8 cellular contexts compared by ENCODE assay signal in the genomic region with DNA sequence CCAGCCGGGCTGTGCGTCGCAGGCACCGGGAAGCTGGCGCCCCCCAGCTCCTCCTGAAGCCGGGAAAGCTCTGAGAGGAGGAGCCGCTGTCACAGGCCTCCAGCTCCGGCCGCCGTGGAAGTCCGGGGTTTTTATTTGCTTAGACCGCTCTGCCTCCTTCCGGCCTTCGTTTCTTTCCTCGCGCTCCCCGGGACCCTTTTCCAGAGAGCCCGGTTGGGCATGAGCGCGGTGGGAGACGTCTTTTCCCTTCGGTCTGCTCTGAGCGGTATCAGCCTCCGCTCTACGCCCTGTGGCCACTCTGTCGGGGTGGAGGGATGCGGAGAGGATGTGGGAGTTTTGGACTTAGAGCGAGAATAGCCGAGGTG. TPM values are rescaled to one million over a fixed set of nuclear protein-coding genes. Genes with fewer than 3 reads are reported as not detected.
DNase-seq lines count a peak whose midpoint lies in the region; ATAC-seq and TF ChIP-seq lines count a peak whose summit lies in the region.

No MANE protein-coding gene starts in this region.

- intact Hi-C loops in CD8-positive, alpha-beta T cell (cut with DNase I, micrococcal nuclease): loop anchor here in 1 of 2 experiments (5.0 kb wide), 1 partner anchor 236 kb away; no protein-coding TSS in a partner anchor
- intact Hi-C loops in dendritic cell treated with granulocyte-macrophage colony-stimulating factor and Interleukin-4, amounts not matched to agents 40 ng/mL and 50 ng/mL, for 4 days (cut with micrococcal nuclease): no loop called here

- CTCF ChIA-PET in CD8-positive, alpha-beta T cell (lab: Charles Lee): interaction anchor here (1.2 to 2.7 kb wide), 3 partner anchors 16 to 102 kb away, joined by 4 to 10 read pairs (median 5); partner anchors contain the start of gene NCBP2

- WGBS in liver: under 1% methylated on average over 29 of the region's 29 CpGs

- H3K36me3 Mint-ChIP-seq in CD8-positive, alpha-beta T cell: peaks cover 14% of the 10 kb centered on the region
- peaks cover 19% of the 10 kb centered on the region for H3K36me3 Mint-ChIP-seq in dendritic cell treated with granulocyte-macrophage colony-stimulating factor and Interleukin-4, amounts not matched to agents 40 ng/mL and 50 ng/mL, for 4 days (ENCODE audit: low read depth)

- peak overlapping the region; percentile 97 for H3K4me3 Mint-ChIP-seq in CD8-positive, alpha-beta T cell
- H3K4me3 Mint-ChIP-seq in dendritic cell treated with granulocyte-macrophage colony-stimulating factor and Interleukin-4, amounts not matched to agents 40 ng/mL and 50 ng/mL, for 4 days: peak overlapping the region; percentile 94

- H3K27me3 Mint-ChIP-seq in CD8-positive, alpha-beta T cell (ENCODE audit: low read depth): no peaks in the 10 kb centered on the region
- no peaks in the 10 kb centered on the region for H3K27me3 Mint-ChIP-seq in dendritic cell treated with granulocyte-macrophage colony-stimulating factor and Interleukin-4, amounts not matched to agents 40 ng/mL and 50 ng/mL, for 4 days

- H3K4me3 ChIP-seq in CD8-positive, alpha-beta T cell (ENCODE audit: low read depth, low read length): peak overlapping the region; percentile 70
- peak overlapping the region; percentile 83 to 96 (median 95) for H3K4me3 ChIP-seq in liver (ENCODE audit: low read depth in 1 of 3, low read length in 3 of 3)

- no peak for TF ChIP-seq CTCF in CD8-positive, alpha-beta T cell (IDR thresholded peaks at IDR 0.05)
- TF ChIP-seq CTCF in liver (IDR thresholded peaks at IDR 0.05; ENCODE audit: low read depth, low read length, missing input control): no peak

- H3K36me3 ChIP-seq in CD8-positive, alpha-beta T cell (ENCODE audit: insufficient read depth, low read length): no peaks in the 10 kb centered on the region
- peaks cover 0 to 3% (median 0%) of the 10 kb centered on the region in 4 donors for H3K36me3 ChIP-seq in liver (ENCODE audit: control insufficient read depth in 4 of 4, insufficient read depth in 3 of 4, low read depth in 1 of 4, low read length in 3 of 4)

- DNase-seq in CD8-positive, alpha-beta T cell: peak in 5 of 7 experiments; percentile 1 to 49 (median 9)
- DNase-seq in SKM-1 (lab: John Stamatoyannopoulos, UW; ENCODE audit: unreplicated experiment): peak; percentile 22
- peak; percentile 8 for DNase-seq in stromal cell of bone marrow (ENCODE audit: low read depth)
- no peak for DNase-seq in effector CD4-positive, alpha-beta T cell

- peak overlapping the region; percentile 92 for H3K27ac ChIP-seq in CD8-positive, alpha-beta T cell (ENCODE audit: low read depth, low read length)
- peak overlapping the region; percentile 85 to 88 for H3K27ac ChIP-seq in liver (ENCODE audit: low read depth in 1 of 2, low read length in 2 of 2)

- peaks cover 29% of the 10 kb centered on the region for H3K4me1 Mint-ChIP-seq in CD8-positive, alpha-beta T cell (ENCODE audit: low read depth)
- peaks cover 21% of the 10 kb centered on the region for H3K4me1 Mint-ChIP-seq in dendritic cell treated with granulocyte-macrophage colony-stimulating factor and Interleukin-4, amounts not matched to agents 40 ng/mL and 50 ng/mL, for 4 days (ENCODE audit: low read depth)

- no peaks in the 10 kb centered on the region for H3K9me3 Mint-ChIP-seq in CD8-positive, alpha-beta T cell
- no peaks in the 10 kb centered on the region for H3K9me3 Mint-ChIP-seq in dendritic cell treated with granulocyte-macrophage colony-stimulating factor and Interleukin-4, amounts not matched to agents 40 ng/mL and 50 ng/mL, for 4 days

- no peak for TF ChIP-seq RAD21 in liver (IDR thresholded peaks at IDR 0.05)

- POLR2A ChIA-PET in CD8-positive, alpha-beta T cell (lab: Charles Lee): interaction anchor here (0.6 to 3.6 kb wide), 7 partner anchors 13 to 301 kb away, joined by 3 to 38 read pairs (median 3); partner anchors contain the start of genes NCBP2 and PAK2

- H3K9me3 ChIP-seq in CD8-positive, alpha-beta T cell (ENCODE audit: low read length): no peaks in the 10 kb centered on the region
- H3K9me3 ChIP-seq in liver (ENCODE audit: control insufficient read depth in 4 of 4, low read length in 3 of 4): no peaks in the 10 kb centered on the region

- H3K4me1 ChIP-seq in CD8-positive, alpha-beta T cell (ENCODE audit: insufficient read depth, low read length): peaks cover 23% of the 10 kb centered on the region
- H3K4me1 ChIP-seq in liver (ENCODE audit: control insufficient read depth in 4 of 4, insufficient read depth in 4 of 4, low read length in 3 of 4): peaks cover 8 to 26% (median 19%) of the 10 kb centered on the region in 4 donors

- H3K9ac ChIP-seq in liver (ENCODE audit: low read depth in 1 of 2, low read length in 2 of 2): peak overlapping the region; percentile 65 to 97

- no peak for ATAC-seq in CD8-positive, alpha-beta T cell
- ATAC-seq in GM19035 (IDR thresholded peaks at IDR 0.05; ENCODE audit: unreplicated experiment) (peak; percentile 24), HG03196 (IDR thresholded peaks at IDR 0.05; ENCODE audit: unreplicated experiment) (peak; percentile 36)

- no peaks in the 10 kb centered on the region for H3K27me3 ChIP-seq in CD8-positive, alpha-beta T cell (ENCODE audit: insufficient read depth, low read length)
- no peaks in the 10 kb centered on the region for H3K27me3 ChIP-seq in liver (ENCODE audit: control insufficient read depth in 4 of 4, insufficient read depth in 4 of 4, low read length in 3 of 4)

- H3K27ac Mint-ChIP-seq in CD8-positive, alpha-beta T cell: peak overlapping the region; percentile 94
- H3K27ac Mint-ChIP-seq in dendritic cell treated with granulocyte-macrophage colony-stimulating factor and Interleukin-4, amounts not matched to agents 40 ng/mL and 50 ng/mL, for 4 days: peak overlapping the region; percentile 91

TF ChIP-seq in liver, 16 proteins besides CTCF, POLR2A, EP300 and RAD21:
- TF ChIP-seq EGR1 (IDR thresholded peaks at IDR 0.05; ENCODE audit: low read depth in 2 of 2) (no peak), REST (IDR thresholded peaks at IDR 0.05) (no peak), YY1 (IDR thresholded peaks at IDR 0.05) (no peak), SP1 (IDR thresholded peaks at IDR 0.05) (no peak), ATF3 (IDR thresholded peaks at IDR 0.05) (no peak), MAX (IDR thresholded peaks at IDR 0.05) (no peak), JUND (IDR thresholded peaks at IDR 0.05) (no peak), TAF1 (conservative IDR thresholded peaks at IDR 0.05) (no peak), NR2F2 (IDR thresholded peaks at IDR 0.05) (no peak), FOXA1 (IDR thresholded peaks at IDR 0.05) (no peak), RXRA (IDR thresholded peaks at IDR 0.05) (no peak), GABPA (IDR thresholded peaks at IDR 0.05 in 1 of 2, conservative IDR thresholded peaks at IDR 0.05 in 1 of 2) (no peak), FOXA2 (IDR thresholded peaks at IDR 0.05) (no peak), HNF4G (IDR thresholded peaks at IDR 0.05) (no peak), HNF4A (conservative IDR thresholded peaks at IDR 0.05) (no peak)
- TF ChIP-seq, protein P1, sequence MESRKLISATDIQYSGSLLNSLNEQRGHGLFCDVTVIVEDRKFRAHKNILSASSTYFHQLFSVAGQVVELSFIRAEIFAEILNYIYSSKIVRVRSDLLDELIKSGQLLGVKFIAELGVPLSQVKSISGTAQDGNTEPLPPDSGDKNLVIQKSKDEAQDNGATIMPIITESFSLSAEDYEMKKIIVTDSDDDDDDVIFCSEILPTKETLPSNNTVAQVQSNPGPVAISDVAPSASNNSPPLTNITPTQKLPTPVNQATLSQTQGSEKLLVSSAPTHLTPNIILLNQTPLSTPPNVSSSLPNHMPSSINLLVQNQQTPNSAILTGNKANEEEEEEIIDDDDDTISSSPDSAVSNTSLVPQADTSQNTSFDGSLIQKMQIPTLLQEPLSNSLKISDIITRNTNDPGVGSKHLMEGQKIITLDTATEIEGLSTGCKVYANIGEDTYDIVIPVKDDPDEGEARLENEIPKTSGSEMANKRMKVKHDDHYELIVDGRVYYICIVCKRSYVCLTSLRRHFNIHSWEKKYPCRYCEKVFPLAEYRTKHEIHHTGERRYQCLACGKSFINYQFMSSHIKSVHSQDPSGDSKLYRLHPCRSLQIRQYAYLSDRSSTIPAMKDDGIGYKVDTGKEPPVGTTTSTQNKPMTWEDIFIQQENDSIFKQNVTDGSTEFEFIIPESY (IDR thresholded peaks at IDR 0.05): no peak

RNA-seq across cellular contexts. Expression of gene SENP5, which starts 0.6 kb away (rescaled TPM):
- total RNA-seq in CD8-positive, alpha-beta T cell: 10 to 100 TPM; 75.4 to 77.7 TPM
- 10 to 100 TPM; 21.6 to 26.9 TPM for total RNA-seq in liver
- polyA plus RNA-seq in liver: 1 to 10 TPM; 3.9 to 7.0 TPM
